ENCODE assay signal across 3 cellular contexts in the genomic region with DNA sequence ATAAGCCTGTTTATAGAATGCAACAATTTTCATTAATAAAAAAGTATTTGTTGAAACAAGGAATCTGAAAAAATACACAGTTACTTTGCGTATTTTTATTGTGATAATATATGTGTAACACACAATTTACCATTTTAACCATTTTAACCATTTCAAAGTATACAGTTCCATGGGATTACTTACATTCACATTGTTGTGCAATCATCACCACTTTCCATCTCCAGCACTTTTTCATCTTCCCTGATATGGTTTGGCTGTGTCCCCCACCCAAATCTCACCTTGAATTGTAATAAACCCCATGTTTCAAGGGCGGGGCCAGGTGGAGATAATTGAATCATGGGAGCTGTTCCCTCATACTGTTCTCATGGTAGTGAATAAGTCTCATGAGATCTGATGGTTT.
TF ChIP-seq lines count a peak whose summit lies in the region.

No MANE protein-coding gene starts in this region.

TF ChIP-seq in GM12891, 5 proteins besides CTCF, POLR2A, EP300 and RAD21:
- TF ChIP-seq PAX5 (IDR thresholded peaks at IDR 0.05; ENCODE audit: insufficient read depth, low read length, severe bottlenecking) (no peak), SPI1 (IDR thresholded peaks at IDR 0.05; ENCODE audit: low read depth, low read length) (no peak), TAF1 (IDR thresholded peaks at IDR 0.05; ENCODE audit: low read depth, low read length) (no peak), POU2F2 (IDR thresholded peaks at IDR 0.05; ENCODE audit: low read depth, low read length) (no peak), POLR2AphosphoS5 (IDR thresholded peaks at IDR 0.05; ENCODE audit: low read depth, low read length) (no peak)

TF ChIP-seq in IMR-90, 13 proteins besides CTCF, POLR2A, EP300 and RAD21:
- TF ChIP-seq CEBPB (IDR thresholded peaks at IDR 0.05; ENCODE audit: low read depth, low read length): peak; percentile 70
- TF ChIP-seq BHLHE40 (IDR thresholded peaks at IDR 0.05; ENCODE audit: low read depth, low read length): no peak
- no peak for TF ChIP-seq NFE2L2 (IDR thresholded peaks at IDR 0.05; ENCODE audit: low read depth, low read length)
- TF ChIP-seq MAZ (IDR thresholded peaks at IDR 0.05; ENCODE audit: borderline replicate concordance, low read depth, low read length): no peak
- TF ChIP-seq MAFK (IDR thresholded peaks at IDR 0.05; ENCODE audit: low read depth, low read length): no peak
- TF ChIP-seq MXI1 (IDR thresholded peaks at IDR 0.05; ENCODE audit: borderline replicate concordance, low read depth, low read length): no peak
- TF ChIP-seq USF2 (IDR thresholded peaks at IDR 0.05; ENCODE audit: low read depth, low read length): no peak
- TF ChIP-seq ELK1 (IDR thresholded peaks at IDR 0.05; ENCODE audit: borderline replicate concordance, low read depth, low read length): no peak

TF ChIP-seq in K562, 482 proteins besides CTCF, POLR2A, EP300 and RAD21:
- TF ChIP-seq, protein P1, sequence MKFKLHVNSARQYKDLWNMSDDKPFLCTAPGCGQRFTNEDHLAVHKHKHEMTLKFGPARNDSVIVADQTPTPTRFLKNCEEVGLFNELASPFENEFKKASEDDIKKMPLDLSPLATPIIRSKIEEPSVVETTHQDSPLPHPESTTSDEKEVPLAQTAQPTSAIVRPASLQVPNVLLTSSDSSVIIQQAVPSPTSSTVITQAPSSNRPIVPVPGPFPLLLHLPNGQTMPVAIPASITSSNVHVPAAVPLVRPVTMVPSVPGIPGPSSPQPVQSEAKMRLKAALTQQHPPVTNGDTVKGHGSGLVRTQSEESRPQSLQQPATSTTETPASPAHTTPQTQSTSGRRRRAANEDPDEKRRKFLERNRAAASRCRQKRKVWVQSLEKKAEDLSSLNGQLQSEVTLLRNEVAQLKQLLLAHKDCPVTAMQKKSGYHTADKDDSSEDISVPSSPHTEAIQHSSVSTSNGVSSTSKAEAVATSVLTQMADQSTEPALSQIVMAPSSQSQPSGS (CRISPR knock-in tag; IDR thresholded peaks at IDR 0.05): no peak
- TF ChIP-seq CEBPG (CRISPR knock-in tag; IDR thresholded peaks at IDR 0.05) (no peak), CEBPG (tag; conservative IDR thresholded peaks at IDR 0.05 in 1 of 2, IDR thresholded peaks at IDR 0.05 in 1 of 2) (peak; percentile 44 to 71; a peak in 3 of 4 replicates), CEBPB (tag; IDR thresholded peaks at IDR 0.05) (peak; percentile 83)
